ENCODE assay signal across 8 cellular contexts in the genomic region with DNA sequence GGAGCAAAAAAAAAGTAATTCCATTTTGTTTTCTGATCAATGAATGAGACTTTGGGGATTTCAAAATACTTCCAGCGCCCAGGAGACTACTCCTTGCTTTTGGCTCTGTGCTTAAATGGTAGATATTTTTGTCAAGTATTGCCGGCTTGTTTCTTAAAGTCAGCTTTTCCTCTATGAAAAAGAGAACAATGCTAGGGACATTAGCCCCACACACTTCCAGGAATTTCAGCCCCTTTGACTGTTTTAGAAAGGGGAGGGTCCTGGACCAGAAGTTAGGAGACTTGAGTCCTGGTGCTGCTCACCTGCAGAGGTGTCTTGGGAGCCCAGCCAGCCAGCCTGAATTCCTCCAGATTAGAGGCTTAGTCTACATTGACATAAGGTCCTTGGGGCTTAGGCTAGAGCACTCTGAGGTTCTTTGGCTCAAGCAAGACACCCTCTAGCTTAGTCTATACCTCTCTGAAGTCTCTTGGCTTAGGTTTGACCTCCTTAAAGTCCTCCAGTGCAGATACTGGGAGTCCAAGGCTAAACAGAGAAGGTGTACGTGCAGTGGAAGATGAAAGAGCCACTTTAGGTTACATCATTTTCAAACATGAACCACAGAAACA. TPM values are rescaled to one million over a fixed set of nuclear protein-coding genes. Genes with fewer than 3 reads are reported as not detected.
DNase-seq lines count a peak whose midpoint lies in the region; ATAC-seq and TF ChIP-seq lines count a peak whose summit lies in the region.

No MANE protein-coding gene starts in this region.

- DNase-seq in activated CD4-positive, alpha-beta T cell treated with anti-CD3 and anti-CD28 coated beads, Interleukin-2, amount 10 ng/mL, durations not matched to agents 7 days and 5 days: peak; percentile 14
- DNase-seq in activated CD4-positive, alpha-beta T cell treated with anti-CD3 and anti-CD28 coated beads for 1 hour: no peak
- DNase-seq in activated naive CD8-positive, alpha-beta T cell treated with anti-CD3 and anti-CD28 coated beads, Interleukin-2, amount 10 ng/mL, durations not matched to agents 7 days and 5 days: peak; percentile 28
- no peak for DNase-seq in kidney epithelial cell (ENCODE audit: low read depth)
- DNase-seq in thoracic aorta (ENCODE audit: low spot score): no peak
- no peak for DNase-seq in foreskin keratinocyte
- no peak for DNase-seq in stimulated activated naive CD4-positive, alpha-beta T cell treated with Interleukin-2 at 50 U/mL for 16 hours (lab: John Stamatoyannopoulos, UW)
- DNase-seq in middle frontal gyrus (ENCODE audit: extremely low spot score, low spot score): no peak

- peaks cover 48% of the 10 kb centered on the region for H3K4me1 Mint-ChIP-seq in activated CD4-positive, alpha-beta T cell treated with anti-CD3 and anti-CD28 coated beads, Interleukin-2, amount 10 ng/mL, durations not matched to agents 7 days and 5 days
- peaks cover 45% of the 10 kb centered on the region for H3K4me1 Mint-ChIP-seq in activated naive CD8-positive, alpha-beta T cell treated with anti-CD3 and anti-CD28 coated beads, Interleukin-2, amount 10 ng/mL, durations not matched to agents 7 days and 5 days

- H3K27me3 ChIP-seq in kidney epithelial cell (ENCODE audit: control insufficient read depth, insufficient read depth, low read length) (peaks cover 7% of the 10 kb centered on the region), thoracic aorta (replicated peaks; ENCODE audit: insufficient read depth) (no peaks in the 10 kb centered on the region), foreskin keratinocyte (peaks cover 37% of the 10 kb centered on the region)

- CTCF ChIA-PET in activated CD4-positive, alpha-beta T cell treated with anti-CD3 and anti-CD28 coated beads, Interleukin-2, amount 10 ng/mL, durations not matched to agents 7 days and 5 days (lab: Charles Lee): interaction anchor here (0.8 to 2.2 kb wide), 7 partner anchors 9 to 333 kb away, joined by 3 to 7 read pairs (median 4); no protein-coding TSS in a partner anchor

- H3K27ac ChIP-seq in thoracic aorta (peak overlapping the region; percentile 97 to 98), foreskin keratinocyte (no peak overlapping the region)

- peak overlapping the region; percentile 96 for H3K27ac Mint-ChIP-seq in activated CD4-positive, alpha-beta T cell treated with anti-CD3 and anti-CD28 coated beads, Interleukin-2, amount 10 ng/mL, durations not matched to agents 7 days and 5 days
- H3K27ac Mint-ChIP-seq in activated naive CD8-positive, alpha-beta T cell treated with anti-CD3 and anti-CD28 coated beads, Interleukin-2, amount 10 ng/mL, durations not matched to agents 7 days and 5 days: peak overlapping the region; percentile 93

- no peaks in the 10 kb centered on the region for H3K36me3 Mint-ChIP-seq in activated CD4-positive, alpha-beta T cell treated with anti-CD3 and anti-CD28 coated beads, Interleukin-2, amount 10 ng/mL, durations not matched to agents 7 days and 5 days (ENCODE audit: low read depth)
- no peaks in the 10 kb centered on the region for H3K36me3 Mint-ChIP-seq in activated naive CD8-positive, alpha-beta T cell treated with anti-CD3 and anti-CD28 coated beads, Interleukin-2, amount 10 ng/mL, durations not matched to agents 7 days and 5 days

- H3K9me3 ChIP-seq in thoracic aorta: no peaks in the 10 kb centered on the region

- H3K4me3 ChIP-seq in kidney epithelial cell (ENCODE audit: low read depth, low read length) (peak overlapping the region; percentile 77), thoracic aorta (peak overlapping the region; percentile 94)

- TF ChIP-seq CTCF in kidney epithelial cell (IDR thresholded peaks at IDR 0.05; ENCODE audit: insufficient read depth, low read length, poor library complexity, severe bottlenecking) (no peak), thoracic aorta (IDR thresholded peaks at IDR 0.05) (no peak), foreskin keratinocyte (conservative IDR thresholded peaks at IDR 0.05) (no peak)

- POLR2A ChIA-PET in activated CD4-positive, alpha-beta T cell treated with anti-CD3 and anti-CD28 coated beads, Interleukin-2, amount 10 ng/mL, durations not matched to agents 7 days and 5 days (lab: Charles Lee): no interaction called here
- POLR2A ChIA-PET in activated naive CD8-positive, alpha-beta T cell treated with anti-CD3 and anti-CD28 coated beads, Interleukin-2, amount 10 ng/mL, durations not matched to agents 7 days and 5 days (lab: Charles Lee): interaction anchor here (1.6 to 3.1 kb wide), 2 partner anchors 104 to 542 kb away, joined by 3 to 20 read pairs; a partner anchor contains a TSS

- H3K4me3 Mint-ChIP-seq in activated CD4-positive, alpha-beta T cell treated with anti-CD3 and anti-CD28 coated beads, Interleukin-2, amount 10 ng/mL, durations not matched to agents 7 days and 5 days: peak overlapping the region; percentile 87
- H3K4me3 Mint-ChIP-seq in activated naive CD8-positive, alpha-beta T cell treated with anti-CD3 and anti-CD28 coated beads, Interleukin-2, amount 10 ng/mL, durations not matched to agents 7 days and 5 days: peak overlapping the region; percentile 93

- H3K9me3 Mint-ChIP-seq in activated CD4-positive, alpha-beta T cell treated with anti-CD3 and anti-CD28 coated beads, Interleukin-2, amount 10 ng/mL, durations not matched to agents 7 days and 5 days: no peaks in the 10 kb centered on the region
- no peaks in the 10 kb centered on the region for H3K9me3 Mint-ChIP-seq in activated naive CD8-positive, alpha-beta T cell treated with anti-CD3 and anti-CD28 coated beads, Interleukin-2, amount 10 ng/mL, durations not matched to agents 7 days and 5 days

- H3K4me1 ChIP-seq in thoracic aorta (ENCODE audit: control insufficient read depth in 1 of 2, low read depth in 2 of 2) (peaks cover 11 to 32% of the 10 kb centered on the region in 2 donors), foreskin keratinocyte (peaks cover 10% of the 10 kb centered on the region)

- peaks cover 24% of the 10 kb centered on the region for H3K27me3 Mint-ChIP-seq in activated CD4-positive, alpha-beta T cell treated with anti-CD3 and anti-CD28 coated beads, Interleukin-2, amount 10 ng/mL, durations not matched to agents 7 days and 5 days
- peaks cover 4% of the 10 kb centered on the region for H3K27me3 Mint-ChIP-seq in activated naive CD8-positive, alpha-beta T cell treated with anti-CD3 and anti-CD28 coated beads, Interleukin-2, amount 10 ng/mL, durations not matched to agents 7 days and 5 days

- ATAC-seq in activated naive CD8-positive, alpha-beta T cell treated with anti-CD3 and anti-CD28 coated beads, Interleukin-2, amount 10 ng/mL, durations not matched to agents 7 days and 5 days (ENCODE audit: low read depth): no peak
- no peak for ATAC-seq in thoracic aorta (ENCODE audit: insufficient number of reproducible peaks, low FRiP score, low read depth)
- no peak for ATAC-seq in foreskin keratinocyte

- no peaks in the 10 kb centered on the region for H3K36me3 ChIP-seq in kidney epithelial cell (ENCODE audit: control insufficient read depth, insufficient read depth, low read length)
- H3K36me3 ChIP-seq in thoracic aorta: no peaks in the 10 kb centered on the region

RNA-seq across cellular contexts. Expression of a gene that starts 1.6 kb away (rescaled TPM):
- 1 to 10 TPM; 5.8 to 6.7 TPM for total RNA-seq in activated CD4-positive, alpha-beta T cell treated with anti-CD3 and anti-CD28 coated beads, Interleukin-2, amount 10 ng/mL, durations not matched to agents 7 days and 5 days
- total RNA-seq in activated naive CD8-positive, alpha-beta T cell treated with anti-CD3 and anti-CD28 coated beads, Interleukin-2, amount 10 ng/mL, durations not matched to agents 7 days and 5 days: 10 to 100 TPM in 1 of 2 experiments, 1 to 10 TPM in 1; 9.4 to 10.1 TPM
- total RNA-seq in kidney epithelial cell: 37.7 and 38.7 TPM in 2 replicates
- total RNA-seq in thoracic aorta: 100 to 1,000 TPM in 1 of 2 donors, 10 to 100 TPM in 1; 74.7 to 101 TPM
- 30.9 and 32.0 TPM in 2 replicates for total RNA-seq in foreskin keratinocyte
- polyA plus RNA-seq in foreskin keratinocyte: 7.3 and 8.2 TPM in 2 replicates

Comparison
In these comparisons a context has a peak if more than half of its experiments do, and no peak if none do; other contexts are left out.
1. DNase-seq: peak in activated CD4-positive, alpha-beta T cell treated with anti-CD3 and anti-CD28 coated beads, Interleukin-2, amount 10 ng/mL, durations not matched to agents 7 days and 5 days (single experiment) and activated naive CD8-positive, alpha-beta T cell treated with anti-CD3 and anti-CD28 coated beads, Interleukin-2, amount 10 ng/mL, durations not matched to agents 7 days and 5 days (single experiment); none in activated CD4-positive, alpha-beta T cell treated with anti-CD3 and anti-CD28 coated beads for 1 hour (single experiment), kidney epithelial cell (single experiment), thoracic aorta (single experiment), foreskin keratinocyte (0 of 2), stimulated activated naive CD4-positive, alpha-beta T cell treated with Interleukin-2 at 50 U/mL for 16 hours (single experiment) and middle frontal gyrus (single experiment).